In the genomic region with DNA sequence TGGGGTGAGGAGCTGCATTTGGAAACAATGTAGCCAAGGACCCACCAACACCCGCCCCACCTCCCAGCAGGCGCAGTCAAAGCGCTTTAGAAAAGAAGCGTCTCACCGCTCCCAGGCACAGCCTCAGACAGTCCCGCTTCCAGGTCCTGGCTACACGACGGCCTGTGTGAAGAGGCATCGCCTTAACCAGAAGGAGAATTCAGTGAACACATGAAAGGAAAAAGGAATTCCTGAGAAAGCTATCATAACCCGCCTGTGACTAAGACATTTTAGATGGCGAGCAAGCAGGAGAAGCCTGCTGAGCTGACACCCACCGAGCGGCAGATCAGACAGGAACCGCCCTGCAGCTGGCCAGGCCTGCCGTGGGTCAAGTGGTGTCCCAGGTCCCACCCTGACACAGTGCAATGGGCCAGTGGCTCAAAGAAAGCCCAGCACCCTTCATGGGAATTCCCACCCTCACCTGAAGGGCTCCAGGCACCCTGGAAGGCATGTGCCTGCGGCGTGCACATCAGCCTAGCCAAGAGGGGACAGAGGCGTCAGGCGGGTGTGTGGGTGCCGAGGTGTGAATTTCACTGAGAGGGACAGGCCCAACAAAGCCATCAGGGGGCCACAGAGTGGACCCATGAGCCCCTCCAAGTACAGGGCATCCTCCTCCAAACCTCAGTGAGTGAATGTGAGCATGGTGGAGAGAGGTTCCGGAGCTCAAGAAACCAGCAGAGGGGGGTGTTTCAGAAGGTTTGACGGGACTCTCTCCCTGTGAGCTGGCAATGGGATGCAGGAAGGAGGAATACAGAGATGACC, we compare ENCODE assay signal across 1 cellular context.
TF ChIP-seq lines count a peak whose summit lies in the region.

No MANE protein-coding gene starts in this region.

TF ChIP-seq in WTC11, 78 proteins besides CTCF, POLR2A, EP300 and RAD21:
- TF ChIP-seq, protein P1, sequence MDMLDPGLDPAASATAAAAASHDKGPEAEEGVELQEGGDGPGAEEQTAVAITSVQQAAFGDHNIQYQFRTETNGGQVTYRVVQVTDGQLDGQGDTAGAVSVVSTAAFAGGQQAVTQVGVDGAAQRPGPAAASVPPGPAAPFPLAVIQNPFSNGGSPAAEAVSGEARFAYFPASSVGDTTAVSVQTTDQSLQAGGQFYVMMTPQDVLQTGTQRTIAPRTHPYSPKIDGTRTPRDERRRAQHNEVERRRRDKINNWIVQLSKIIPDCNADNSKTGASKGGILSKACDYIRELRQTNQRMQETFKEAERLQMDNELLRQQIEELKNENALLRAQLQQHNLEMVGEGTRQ (CRISPR knock-in tag; IDR thresholded peaks at IDR 0.05): no peak
- TF ChIP-seq, protein P2, sequence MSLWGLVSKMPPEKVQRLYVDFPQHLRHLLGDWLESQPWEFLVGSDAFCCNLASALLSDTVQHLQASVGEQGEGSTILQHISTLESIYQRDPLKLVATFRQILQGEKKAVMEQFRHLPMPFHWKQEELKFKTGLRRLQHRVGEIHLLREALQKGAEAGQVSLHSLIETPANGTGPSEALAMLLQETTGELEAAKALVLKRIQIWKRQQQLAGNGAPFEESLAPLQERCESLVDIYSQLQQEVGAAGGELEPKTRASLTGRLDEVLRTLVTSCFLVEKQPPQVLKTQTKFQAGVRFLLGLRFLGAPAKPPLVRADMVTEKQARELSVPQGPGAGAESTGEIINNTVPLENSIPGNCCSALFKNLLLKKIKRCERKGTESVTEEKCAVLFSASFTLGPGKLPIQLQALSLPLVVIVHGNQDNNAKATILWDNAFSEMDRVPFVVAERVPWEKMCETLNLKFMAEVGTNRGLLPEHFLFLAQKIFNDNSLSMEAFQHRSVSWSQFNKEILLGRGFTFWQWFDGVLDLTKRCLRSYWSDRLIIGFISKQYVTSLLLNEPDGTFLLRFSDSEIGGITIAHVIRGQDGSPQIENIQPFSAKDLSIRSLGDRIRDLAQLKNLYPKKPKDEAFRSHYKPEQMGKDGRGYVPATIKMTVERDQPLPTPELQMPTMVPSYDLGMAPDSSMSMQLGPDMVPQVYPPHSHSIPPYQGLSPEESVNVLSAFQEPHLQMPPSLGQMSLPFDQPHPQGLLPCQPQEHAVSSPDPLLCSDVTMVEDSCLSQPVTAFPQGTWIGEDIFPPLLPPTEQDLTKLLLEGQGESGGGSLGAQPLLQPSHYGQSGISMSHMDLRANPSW (CRISPR knock-in tag; conservative IDR thresholded peaks at IDR 0.05; ENCODE audit: low read depth): no peak
- TF ChIP-seq, protein P3, sequence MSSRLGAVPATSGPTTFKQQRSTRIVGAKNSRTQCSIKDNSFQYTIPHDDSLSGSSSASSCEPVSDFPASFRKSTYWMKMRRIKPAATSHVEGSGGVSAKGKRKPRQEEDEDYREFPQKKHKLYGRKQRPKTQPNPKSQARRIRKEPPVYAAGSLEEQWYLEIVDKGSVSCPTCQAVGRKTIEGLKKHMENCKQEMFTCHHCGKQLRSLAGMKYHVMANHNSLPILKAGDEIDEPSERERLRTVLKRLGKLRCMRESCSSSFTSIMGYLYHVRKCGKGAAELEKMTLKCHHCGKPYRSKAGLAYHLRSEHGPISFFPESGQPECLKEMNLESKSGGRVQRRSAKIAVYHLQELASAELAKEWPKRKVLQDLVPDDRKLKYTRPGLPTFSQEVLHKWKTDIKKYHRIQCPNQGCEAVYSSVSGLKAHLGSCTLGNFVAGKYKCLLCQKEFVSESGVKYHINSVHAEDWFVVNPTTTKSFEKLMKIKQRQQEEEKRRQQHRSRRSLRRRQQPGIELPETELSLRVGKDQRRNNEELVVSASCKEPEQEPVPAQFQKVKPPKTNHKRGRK (CRISPR knock-in tag; IDR thresholded peaks at IDR 0.05; ENCODE audit: borderline replicate concordance): no peak
- TF ChIP-seq JUN (CRISPR knock-in tag; IDR thresholded peaks at IDR 0.05) (no peak), GRHL2 (CRISPR knock-in tag; IDR thresholded peaks at IDR 0.05; ENCODE audit: insufficient replicate concordance, severe bottlenecking) (no peak), ZNF121 (CRISPR knock-in tag; IDR thresholded peaks at IDR 0.05) (no peak), GTF2I (CRISPR knock-in tag; conservative IDR thresholded peaks at IDR 0.05) (no peak), ZNF232 (CRISPR knock-in tag; IDR thresholded peaks at IDR 0.05) (no peak), EMX1 (CRISPR knock-in tag; IDR thresholded peaks at IDR 0.05) (no peak), ZNF138 (CRISPR knock-in tag; conservative IDR thresholded peaks at IDR 0.05) (no peak), ZNF219 (CRISPR knock-in tag; IDR thresholded peaks at IDR 0.05; ENCODE audit: borderline replicate concordance) (no peak)
